Comparison of ENCODE assay signal across 18 cellular contexts in genomic region chr5:145244251-145244650, GRCh38.
"Had no signal": no experiment of that assay in that cellular context is flagged by ENCODE, and none has a peak within 500 bp of the region (broad histone marks: within the 10 kb centered on the region; RNA-seq: fewer than 3 reads in every experiment).

No MANE protein-coding gene starts in this region.

- DNase-seq: activated B cell treated with CpG ODN at 0.5 μM for 24 hours; activated CD4-positive, alpha-beta T cell treated with anti-CD3 and anti-CD28 coated beads for 48 hours; activated CD8-positive, alpha-beta memory T cell treated with anti-CD3 and anti-CD28 coated beads, Interleukin-2, amount 50 U/mL, for 48 hours; activated gamma-delta T cell treated with Interleukin-2 at 50 U/mL for 16 hours; activated naive CD8-positive, alpha-beta T cell treated with anti-CD3 and anti-CD28 coated beads for 36 hours; amygdala; dorsolateral prefrontal cortex; endodermal cell; erythroblast; mucosa of descending colon; occipital lobe; right lobe of liver; spleen; stimulated activated CD4-positive, alpha-beta T cell treated with anti-CD3 and anti-CD28 coated beads, Interleukin-1b, Interleukin-23, amount 100 ng/mL, for 48 hours had no signal

- H3K27ac Mint-ChIP-seq: activated B cell treated with CpG ODN at 0.5 μM for 24 hours; activated naive CD8-positive, alpha-beta T cell treated with anti-CD3 and anti-CD28 coated beads for 36 hours; brain; endodermal cell; natural killer cell treated with Interleukin-12 subunit alpha and Interleukin-12 subunit beta and Interleukin-15 and Interleukin-18, amount 100 ng/mL, for 72 hours had no signal

- H3K4me1 Mint-ChIP-seq: activated B cell treated with CpG ODN at 0.5 μM for 24 hours; activated naive CD8-positive, alpha-beta T cell treated with anti-CD3 and anti-CD28 coated beads for 36 hours had no signal

- H3K36me3 ChIP-seq: right lobe of liver, spleen, thoracic aorta had no signal

- ATAC-seq: mucosa of descending colon; natural killer cell treated with Interleukin-12 subunit alpha and Interleukin-12 subunit beta and Interleukin-15 and Interleukin-18, amount 100 ng/mL, for 72 hours; right lobe of liver had no signal

- H3K4me3 ChIP-seq: lung, mucosa of descending colon, right lobe of liver, spleen had no signal

- H3K27me3 ChIP-seq: right lobe of liver, spleen had no signal

- H3K27me3 Mint-ChIP-seq: activated B cell treated with CpG ODN at 0.5 μM for 24 hours; activated naive CD8-positive, alpha-beta T cell treated with anti-CD3 and anti-CD28 coated beads for 36 hours; natural killer cell treated with Interleukin-12 subunit alpha and Interleukin-12 subunit beta and Interleukin-15 and Interleukin-18, amount 100 ng/mL, for 72 hours had no signal

- H3K9me3 ChIP-seq: mucosa of descending colon, right lobe of liver, spleen, thoracic aorta had no signal

- H3K9me3 Mint-ChIP-seq: activated B cell treated with CpG ODN at 0.5 μM for 24 hours; activated naive CD8-positive, alpha-beta T cell treated with anti-CD3 and anti-CD28 coated beads for 36 hours; brain; endodermal cell had no signal

- H3K36me3 Mint-ChIP-seq: activated naive CD8-positive, alpha-beta T cell treated with anti-CD3 and anti-CD28 coated beads for 36 hours; brain; natural killer cell treated with Interleukin-12 subunit alpha and Interleukin-12 subunit beta and Interleukin-15 and Interleukin-18, amount 100 ng/mL, for 72 hours had no signal

- H3K27ac ChIP-seq: dorsolateral prefrontal cortex, right lobe of liver, spleen had no signal

- H3K4me3 Mint-ChIP-seq: activated B cell treated with CpG ODN at 0.5 μM for 24 hours; activated naive CD8-positive, alpha-beta T cell treated with anti-CD3 and anti-CD28 coated beads for 36 hours; brain; endodermal cell; natural killer cell treated with Interleukin-12 subunit alpha and Interleukin-12 subunit beta and Interleukin-15 and Interleukin-18, amount 100 ng/mL, for 72 hours had no signal

- H3K4me1 ChIP-seq: right lobe of liver had no signal
